In the genomic region with DNA sequence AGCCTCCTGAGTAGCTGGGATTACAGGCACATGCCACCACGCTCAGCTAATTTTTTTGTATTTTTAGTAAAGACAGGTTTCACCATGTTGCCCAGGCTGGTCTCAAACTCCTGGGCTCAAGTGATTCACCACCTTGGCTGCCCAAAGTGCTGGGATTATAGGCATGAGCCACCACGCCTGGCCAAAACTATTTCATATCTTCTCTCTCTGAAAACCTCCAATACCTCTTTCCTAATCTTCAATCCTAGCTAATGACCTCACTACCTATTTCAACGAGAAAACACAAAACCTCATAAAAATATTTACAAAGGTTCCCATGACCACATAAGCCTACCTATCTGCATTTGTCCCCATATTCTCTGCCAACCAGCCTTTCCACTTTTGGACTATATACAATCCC, we compare ENCODE assay signal across 23 cellular contexts. TPM values are rescaled to one million over a fixed set of nuclear protein-coding genes. Genes with fewer than 3 reads are reported as not detected.
"Had no signal": no experiment of that assay in that cellular context is flagged by ENCODE, and none has a peak within 500 bp of the region (broad histone marks: within the 10 kb centered on the region; RNA-seq: fewer than 3 reads in every experiment).

No MANE protein-coding gene starts in this region.

- FAIRE-seq: endometrium, small intestine, TTC549 had no signal

- H3K27ac ChIP-seq: gastroesophageal sphincter, heart left ventricle, prostate gland, stomach, testis, upper lobe of right lung had no signal

- ATAC-seq: activated CD4-positive, alpha-beta T cell treated with anti-CD3 and anti-CD28 coated beads for 36 hours; esophagus mucosa; gastroesophageal sphincter; heart left ventricle; naive thymus-derived CD8-positive, alpha-beta T cell; right cardiac atrium; stimulated activated effector memory CD8-positive, alpha-beta T cell treated with anti-CD3 and anti-CD28 coated beads, Interleukin-12 subunit alpha, Interleukin-12 subunit beta, amount 100 ng/mL, for 72 hours; upper lobe of right lung had no signal

- DNase-seq: activated CD4-positive, alpha-beta memory T cell treated with anti-CD3 and anti-CD28 coated beads for 36 hours; activated CD4-positive, alpha-beta T cell treated with anti-CD3 and anti-CD28 coated beads for 36 hours; activated naive CD4-positive, alpha-beta T cell treated with Interleukin-2 at 50 U/mL for 16 hours; activated naive CD8-positive, alpha-beta T cell treated with anti-CD3 and anti-CD28 coated beads, Interleukin-2, amount 10 ng/mL, durations not matched to agents 7 days and 5 days; activated T-cell treated with anti-CD3 and anti-CD28 coated beads, Interleukin-2, amount 50 U/mL, for 1 hour; cerebellar nuclear complex; cortex of kidney; heart left ventricle; immature natural killer cell; mesendoderm; naive thymus-derived CD8-positive, alpha-beta T cell; right cardiac atrium; small intestine; stimulated activated CD4-positive, alpha-beta T cell treated with anti-CD3 and anti-CD28 coated beads, Interleukin-4, amount 100 ng/mL, for 24 hours; stomach; testis; upper lobe of right lung had no signal

- H3K27me3 ChIP-seq: gastroesophageal sphincter, heart left ventricle, stomach, testis, upper lobe of right lung had no signal

- H3K4me1 ChIP-seq: gastroesophageal sphincter, heart left ventricle, prostate gland, stomach, testis, upper lobe of right lung had no signal

- H3K9me3 ChIP-seq: gastroesophageal sphincter, prostate gland, testis, upper lobe of right lung had no signal

- H3K36me3 ChIP-seq: gastroesophageal sphincter, heart left ventricle, prostate gland, stomach, upper lobe of right lung had no signal

- H3K4me3 ChIP-seq: gastroesophageal sphincter, heart left ventricle, prostate gland, stomach, testis, upper lobe of right lung had no signal

RNA-seq across cellular contexts. Expression of gene ANKS1B, which starts 32.3 kb away (rescaled TPM):
- total RNA-seq: activated naive CD8-positive, alpha-beta T cell treated with anti-CD3 and anti-CD28 coated beads, Interleukin-2, amount 10 ng/mL, durations not matched to agents 7 days and 5 days; naive thymus-derived CD8-positive, alpha-beta T cell had no signal
